13 cellular contexts compared by ENCODE assay signal in genomic region chr10:7795605-7796004, GRCh38. TPM values are rescaled to one million over a fixed set of nuclear protein-coding genes. Genes with fewer than 3 reads are reported as not detected.
DNase-seq lines count a peak whose midpoint lies in the region; ATAC-seq and TF ChIP-seq lines count a peak whose summit lies in the region.
"Had no signal": no experiment of that assay in that cellular context is flagged by ENCODE, and none has a peak within 500 bp of the region (broad histone marks: within the 10 kb centered on the region; RNA-seq: fewer than 3 reads in every experiment).

No MANE protein-coding gene starts in this region.

- no peak overlapping the region for H3K4me2 ChIP-seq in mammary epithelial cell (ENCODE audit: insufficient read depth, low read depth, low read length)

- H3K27ac ChIP-seq in mammary epithelial cell (ENCODE audit: insufficient read depth, low read depth, low read length) (no peak overlapping the region), upper lobe of right lung (no peak overlapping the region)
- H3K27ac ChIP-seq: gastroesophageal sphincter, VCaP had no signal

- H3K36me3 ChIP-seq in mammary epithelial cell (ENCODE audit: insufficient read depth, low read length) (peaks cover 21% of the 10 kb centered on the region), upper lobe of right lung (peaks cover 43% of the 10 kb centered on the region)

- no peaks in the 10 kb centered on the region for H3K9me3 Mint-ChIP-seq in MCF 10A (ENCODE audit: unreplicated experiment)

- BruUV-seq in MCF 10A (replicated peaks; lab: Mats Ljungman, UMichigan) (no TSS peak), mammary epithelial cell (replicated peaks; lab: Mats Ljungman, UMichigan) (no TSS peak)

- H3K4me3 ChIP-seq in mammary epithelial cell (replicated peaks in 1 of 3; ENCODE audit: insufficient read depth in 1 of 3, low read depth in 2 of 3, low read length in 3 of 3) (no peak overlapping the region), cardiac fibroblast (replicated peaks in 1 of 2; ENCODE audit: low read depth in 2 of 2, low read length in 2 of 2) (no peak overlapping the region), upper lobe of right lung (no peak overlapping the region)
- H3K4me3 ChIP-seq: gastroesophageal sphincter, testis had no signal

- H3K27ac Mint-ChIP-seq in MCF 10A (ENCODE audit: low read depth, unreplicated experiment), result peak overlapping the region; percentile 17

- DNase-seq in MCF 10A (ENCODE audit: unreplicated experiment), result no peak
- no peak for DNase-seq in mammary epithelial cell
- peak; percentile 19 to 85 for DNase-seq in cardiac fibroblast (ENCODE audit: low read depth in 2 of 2)
- DNase-seq in left kidney (ENCODE audit: low read depth, low spot score), result peak; percentile 29
- DNase-seq in upper lobe of right lung, result no peak
- no peak for DNase-seq in NOMO-1 (lab: John Stamatoyannopoulos, UW; ENCODE audit: unreplicated experiment in 2 of 2)
- DNase-seq in stimulated activated naive CD4-positive, alpha-beta T cell (lab: John Stamatoyannopoulos, UW), result no peak
- DNase-seq: DMS79 treated with DMSO at 0.1 percent for 48 hours, MV-4-11, testis had no signal

- H3K4me1 ChIP-seq in mammary epithelial cell (ENCODE audit: insufficient read depth, low read length) (peaks cover 25% of the 10 kb centered on the region), upper lobe of right lung (peaks cover 14% of the 10 kb centered on the region)

- 90% methylated on average over 4 of the region's 4 CpGs for WGBS in mammary epithelial cell (ENCODE audit: low coverage, missing lambda C conversion rate)

- no peak overlapping the region for H3K4me3 Mint-ChIP-seq in MCF 10A (ENCODE audit: unreplicated experiment)

- CTCF ChIA-PET in MCF 10A (lab: Yijun Ruan, JAX), result interaction anchor here (0.5 to 0.9 kb wide), 2 partner anchors 115 to 270 kb away, joined by 3 to 5 read pairs; no protein-coding TSS in a partner anchor
- CTCF ChIA-PET in mammary epithelial cell (lab: Charles Lee; ENCODE audit: low non-redundant PET), result no interaction called here

- H3K79me2 ChIP-seq in mammary epithelial cell (ENCODE audit: insufficient read depth, low read length), result peaks cover 85% of the 10 kb centered on the region

- dilution Hi-C loops in mammary epithelial cell (cut with HindIII; ENCODE audit: low sequenced_read_pairs), result no loop called here

- POLR2A ChIA-PET in MCF 10A (lab: Yijun Ruan, JAX), result interaction anchor here (0.6 to 6.2 kb wide), 2 partner anchors 7 to 64 kb away, joined by 3 to 59 read pairs; partner anchors contain the start of genes ATP5F1C and KIN

- ATAC-seq in upper lobe of right lung (peak; percentile 84), GM18511 (IDR thresholded peaks at IDR 0.05; ENCODE audit: unreplicated experiment) (no peak)
- ATAC-seq: gastroesophageal sphincter had no signal

- in situ Hi-C loops in mammary epithelial cell (cut with MboI; ENCODE audit: low sequenced_read_pairs in 2 of 2), result no loop called here

- H3K27me3 ChIP-seq in mammary epithelial cell (ENCODE audit: insufficient read depth, low read length) (no peaks in the 10 kb centered on the region), upper lobe of right lung (no peaks in the 10 kb centered on the region)
- H3K27me3 ChIP-seq: gastroesophageal sphincter, testis had no signal

- intact Hi-C loops in MCF 10A (cut with micrococcal nuclease) (no loop called here), mammary epithelial cell (cut with micrococcal nuclease) (no loop called here), upper lobe of right lung (cut with DNase I) (no loop called here)

- no peak overlapping the region for H3K9ac ChIP-seq in mammary epithelial cell (ENCODE audit: insufficient read depth, low read length)

- H3K9me3 ChIP-seq in mammary epithelial cell (replicated peaks; ENCODE audit: insufficient read depth, low read length) (no peaks in the 10 kb centered on the region), upper lobe of right lung (no peaks in the 10 kb centered on the region)
- H3K9me3 ChIP-seq: gastroesophageal sphincter, testis had no signal

- H2AFZ ChIP-seq in mammary epithelial cell (ENCODE audit: low read depth, low read length), result no peak overlapping the region

- TF ChIP-seq CTCF in MCF 10A (IDR thresholded peaks at IDR 0.05; ENCODE audit: unreplicated experiment) (no peak), mammary epithelial cell (conservative IDR thresholded peaks at IDR 0.05 in 1 of 2, IDR thresholded peaks at IDR 0.05 in 1 of 2; ENCODE audit: extremely low read depth in 1 of 2, insufficient read depth in 1 of 2, low read depth in 1 of 2, low read length in 2 of 2) (no peak), cardiac fibroblast (IDR thresholded peaks at IDR 0.05; ENCODE audit: low read depth, low read length) (no peak), upper lobe of right lung (IDR thresholded peaks at IDR 0.05) (no peak)

- no peaks in the 10 kb centered on the region for H4K20me1 ChIP-seq in mammary epithelial cell (ENCODE audit: insufficient read depth, low read length)

- H3K36me3 Mint-ChIP-seq in MCF 10A (ENCODE audit: insufficient read depth, unreplicated experiment), result peaks cover 70% of the 10 kb centered on the region

- no peaks in the 10 kb centered on the region for H3K27me3 Mint-ChIP-seq in MCF 10A (ENCODE audit: insufficient read depth, unreplicated experiment)

- H3K4me1 Mint-ChIP-seq in MCF 10A (ENCODE audit: insufficient read depth, unreplicated experiment), result peaks cover 45% of the 10 kb centered on the region

RNA-seq across cellular contexts. Expression of gene ATP5F1C, which starts 7.6 kb away (rescaled TPM):
- total RNA-seq in MCF 10A (2022) (268 and 281 TPM in 2 replicates), mammary epithelial cell (100 to 1,000 TPM; 172 to 250 TPM), upper lobe of right lung (163 TPM)
- polyA plus RNA-seq in mammary epithelial cell, result 292 TPM
- polyA minus RNA-seq in mammary epithelial cell, result 158 TPM

RNA-seq across cellular contexts. Expression of gene KIN, which starts 7.8 kb away (rescaled TPM):
- total RNA-seq in MCF 10A (2022) (13.0 and 15.8 TPM in 2 replicates), mammary epithelial cell (10 to 100 TPM in 1 of 2 donors, 1 to 10 TPM in 1; 4.7 to 14.4 TPM), upper lobe of right lung (11.9 TPM)
- 2.6 TPM for polyA plus RNA-seq in mammary epithelial cell
- 18.3 TPM for polyA minus RNA-seq in mammary epithelial cell

RNA-seq across cellular contexts. Expression of gene TAF3, which starts 22.7 kb away (rescaled TPM):
- total RNA-seq in MCF 10A (2022) (9.3 and 9.9 TPM in 2 replicates), mammary epithelial cell (10 to 100 TPM in 1 of 2 donors, 1 to 10 TPM in 1; 2.5 to 11.2 TPM), upper lobe of right lung (11.8 TPM)
- polyA plus RNA-seq in mammary epithelial cell, result 3.9 TPM
- polyA minus RNA-seq in mammary epithelial cell, result 1.7 TPM

Comparison
In these comparisons a context has a peak if more than half of its experiments do, and no peak if none do; other contexts are left out.
1. DNase-seq: peak in cardiac fibroblast (2 of 2) and left kidney (single experiment); none in MCF 10A (single experiment), mammary epithelial cell (single experiment), upper lobe of right lung (single experiment), NOMO-1 (0 of 2) and stimulated activated naive CD4-positive, alpha-beta T cell (0 of 6).